ENCODE assay signal across 8 cellular contexts in genomic region chr9:32384364-32385134, GRCh38. TPM values are rescaled to one million over a fixed set of nuclear protein-coding genes. Genes with fewer than 3 reads are reported as not detected.
DNase-seq lines count a peak whose midpoint lies in the region; ATAC-seq and TF ChIP-seq lines count a peak whose summit lies in the region.

TSS of gene ACO1 (plus strand) at chr9:32384643. CDS start at chr9:32405507, 20,864 bp downstream.

- intact Hi-C loops in left colon (cut with DNase I, micrococcal nuclease): loop anchor here in 1 of 2 donors (5.0 kb wide), 1 partner anchor 188 kb away; the partner anchor contains the start of gene NDUFB6

- peak within 1 kb of the TSS; percentile 30 for H3K27ac ChIP-seq in cingulate gyrus (ENCODE audit: low read depth, low read length)

- peak; percentile 67 to 84 for DNase-seq in AML-193 (lab: John Stamatoyannopoulos, UW)
- peak; percentile 21 to 93 for DNase-seq in NCI-H446 (lab: John Stamatoyannopoulos, UW)
- peak; percentile 84 for DNase-seq in activated CD4-positive, alpha-beta T cell treated with anti-CD3 and anti-CD28 coated beads for 48 hours
- DNase-seq in left colon: peak; percentile 90 to 95
- DNase-seq in stimulated activated CD4-positive, alpha-beta T cell treated with anti-CD3 and anti-CD28 coated beads, Interleukin-1b, Interleukin-23, amount 100 ng/mL, for 4 hours (ENCODE audit: low read depth in 2 of 2): peak; percentile 81 to 89

- in situ Hi-C loops in GM18951 (cut with MboI; ENCODE audit: low sequenced_read_pairs, unreplicated experiment): no loop called here

- peak; percentile 98 for ATAC-seq in HG03159 (IDR thresholded peaks at IDR 0.05; ENCODE audit: unreplicated experiment)
- peak; percentile 98 for ATAC-seq in left colon

- peak; percentile 70 for TF ChIP-seq POLR2A in GM18951 (IDR thresholded peaks at IDR 0.05; ENCODE audit: extremely low read depth, insufficient read depth, insufficient read length)

RNA-seq across cellular contexts. Expression of gene ACO1, which starts in this region (rescaled TPM):
- total RNA-seq in left colon: 10 to 100 TPM; 35.5 to 41.8 TPM

Comparison
In these comparisons a context has a peak if more than half of its experiments do, and no peak if none do; other contexts are left out.
1. Peak in every context shown above with its lines: DNase-seq, ATAC-seq and H3K27ac ChIP-seq.